1 cellular context compared by ENCODE assay signal in the genomic region with DNA sequence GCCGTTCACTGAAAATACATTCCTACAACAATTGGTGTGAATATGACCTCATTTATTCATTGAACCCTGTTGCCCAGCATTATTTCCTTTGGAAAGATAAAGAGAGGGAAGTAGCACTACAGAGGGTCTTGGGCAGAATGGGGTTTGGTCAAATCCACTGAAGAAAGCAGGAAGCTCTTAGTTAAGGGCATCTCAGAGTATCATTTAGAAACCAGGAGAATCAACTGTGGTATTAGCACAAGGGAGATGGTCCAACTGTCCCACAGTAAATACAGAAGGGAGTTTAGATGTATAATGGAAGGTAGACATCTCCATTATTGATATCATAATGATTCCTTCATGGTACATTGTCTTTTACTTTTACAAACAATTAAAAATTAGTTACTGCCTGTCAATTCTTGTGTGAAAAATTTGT.
TF ChIP-seq lines count a peak whose summit lies in the region.

No MANE protein-coding gene starts in this region.

TF ChIP-seq in SK-N-SH treated with all-trans-retinoic acid at 6 μM for 48 hours, 23 proteins besides CTCF, POLR2A, EP300 and RAD21 (continued from another document):
- TF ChIP-seq, protein P1, sequence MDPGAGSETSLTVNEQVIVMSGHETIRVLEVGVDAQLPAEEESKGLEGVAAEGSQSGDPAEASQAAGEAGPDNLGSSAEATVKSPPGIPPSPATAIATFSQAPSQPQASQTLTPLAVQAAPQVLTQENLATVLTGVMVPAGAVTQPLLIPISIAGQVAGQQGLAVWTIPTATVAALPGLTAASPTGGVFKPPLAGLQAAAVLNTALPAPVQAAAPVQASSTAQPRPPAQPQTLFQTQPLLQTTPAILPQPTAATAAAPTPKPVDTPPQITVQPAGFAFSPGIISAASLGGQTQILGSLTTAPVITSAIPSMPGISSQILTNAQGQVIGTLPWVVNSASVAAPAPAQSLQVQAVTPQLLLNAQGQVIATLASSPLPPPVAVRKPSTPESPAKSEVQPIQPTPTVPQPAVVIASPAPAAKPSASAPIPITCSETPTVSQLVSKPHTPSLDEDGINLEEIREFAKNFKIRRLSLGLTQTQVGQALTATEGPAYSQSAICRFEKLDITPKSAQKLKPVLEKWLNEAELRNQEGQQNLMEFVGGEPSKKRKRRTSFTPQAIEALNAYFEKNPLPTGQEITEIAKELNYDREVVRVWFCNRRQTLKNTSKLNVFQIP (CRISPR knock-in tag; IDR thresholded peaks at IDR 0.05; ENCODE audit: borderline replicate concordance, low read depth) = no peak
- TF ChIP-seq SNAI2 (CRISPR knock-in tag; IDR thresholded peaks at IDR 0.05) (no peak), ZFP30 (CRISPR knock-in tag; IDR thresholded peaks at IDR 0.05) (no peak), ZNF565 (CRISPR knock-in tag; conservative IDR thresholded peaks at IDR 0.05; ENCODE audit: low read depth) (no peak), OSR1 (CRISPR knock-in tag; IDR thresholded peaks at IDR 0.05) (no peak), RARB (CRISPR knock-in tag; IDR thresholded peaks at IDR 0.05) (no peak), GLIS3 (CRISPR knock-in tag; IDR thresholded peaks at IDR 0.05) (no peak), ZC3H10 (CRISPR knock-in tag; IDR thresholded peaks at IDR 0.05) (no peak), ESRRG (CRISPR knock-in tag; IDR thresholded peaks at IDR 0.05) (no peak), ISL1 (CRISPR knock-in tag; IDR thresholded peaks at IDR 0.05) (no peak), ZFP3 (CRISPR knock-in tag; IDR thresholded peaks at IDR 0.05) (no peak), PPARA (CRISPR knock-in tag; IDR thresholded peaks at IDR 0.05; ENCODE audit: borderline replicate concordance) (no peak)
- TF ChIP-seq, protein P2, sequence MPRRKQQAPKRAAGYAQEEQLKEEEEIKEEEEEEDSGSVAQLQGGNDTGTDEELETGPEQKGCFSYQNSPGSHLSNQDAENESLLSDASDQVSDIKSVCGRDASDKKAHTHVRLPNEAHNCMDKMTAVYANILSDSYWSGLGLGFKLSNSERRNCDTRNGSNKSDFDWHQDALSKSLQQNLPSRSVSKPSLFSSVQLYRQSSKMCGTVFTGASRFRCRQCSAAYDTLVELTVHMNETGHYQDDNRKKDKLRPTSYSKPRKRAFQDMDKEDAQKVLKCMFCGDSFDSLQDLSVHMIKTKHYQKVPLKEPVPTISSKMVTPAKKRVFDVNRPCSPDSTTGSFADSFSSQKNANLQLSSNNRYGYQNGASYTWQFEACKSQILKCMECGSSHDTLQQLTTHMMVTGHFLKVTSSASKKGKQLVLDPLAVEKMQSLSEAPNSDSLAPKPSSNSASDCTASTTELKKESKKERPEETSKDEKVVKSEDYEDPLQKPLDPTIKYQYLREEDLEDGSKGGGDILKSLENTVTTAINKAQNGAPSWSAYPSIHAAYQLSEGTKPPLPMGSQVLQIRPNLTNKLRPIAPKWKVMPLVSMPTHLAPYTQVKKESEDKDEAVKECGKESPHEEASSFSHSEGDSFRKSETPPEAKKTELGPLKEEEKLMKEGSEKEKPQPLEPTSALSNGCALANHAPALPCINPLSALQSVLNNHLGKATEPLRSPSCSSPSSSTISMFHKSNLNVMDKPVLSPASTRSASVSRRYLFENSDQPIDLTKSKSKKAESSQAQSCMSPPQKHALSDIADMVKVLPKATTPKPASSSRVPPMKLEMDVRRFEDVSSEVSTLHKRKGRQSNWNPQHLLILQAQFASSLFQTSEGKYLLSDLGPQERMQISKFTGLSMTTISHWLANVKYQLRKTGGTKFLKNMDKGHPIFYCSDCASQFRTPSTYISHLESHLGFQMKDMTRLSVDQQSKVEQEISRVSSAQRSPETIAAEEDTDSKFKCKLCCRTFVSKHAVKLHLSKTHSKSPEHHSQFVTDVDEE (CRISPR knock-in tag; IDR thresholded peaks at IDR 0.05) = no peak
